Comparison of ENCODE assay signal across 1 cellular context in the genomic region with DNA sequence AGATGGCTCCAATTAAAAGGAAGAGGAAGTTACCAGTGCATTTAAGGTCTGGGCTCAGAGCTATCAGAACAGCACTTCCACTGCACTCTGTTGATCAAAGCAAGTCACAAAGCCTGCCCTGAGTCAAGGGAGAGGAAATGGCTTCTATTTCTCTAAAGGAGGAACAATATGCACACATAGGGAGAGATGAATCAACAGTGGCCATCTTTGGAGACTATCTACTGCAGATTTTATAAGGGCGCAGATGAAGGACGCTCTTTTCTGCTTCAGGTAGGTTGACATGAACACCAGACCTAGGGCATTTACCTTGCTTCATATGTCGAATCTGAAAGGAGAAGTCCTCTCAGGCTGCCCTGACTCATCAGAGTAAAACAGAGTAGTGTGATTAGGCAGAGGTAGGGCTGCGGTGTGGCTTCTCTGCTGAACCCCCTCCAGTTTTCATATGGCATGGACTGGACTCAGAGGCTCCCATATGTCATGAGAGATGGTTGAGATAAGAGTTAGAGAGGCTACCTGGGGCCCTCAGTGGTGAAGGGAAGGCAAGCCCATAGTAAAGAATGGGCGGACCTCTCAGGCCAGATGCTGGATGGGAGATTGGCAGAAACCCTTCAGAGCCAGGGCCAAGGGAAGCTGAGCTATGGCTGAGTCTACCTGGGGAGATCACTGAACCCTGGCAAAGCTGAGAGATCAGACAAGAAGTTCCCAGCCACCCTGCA.
A peak's percentile ranks its signal among the peaks of the same experiment; 100 is the strongest.
TF ChIP-seq lines count a peak whose summit lies in the region.

No MANE protein-coding gene starts in this region.

TF ChIP-seq in K562, 482 proteins besides CTCF, POLR2A, EP300 and RAD21 (continued from another document):
- TF ChIP-seq SPI1 (IDR thresholded peaks at IDR 0.05; ENCODE audit: borderline replicate concordance, low read depth, low read length) (peak; percentile 26; the same call in 1 of the 2 replicates), RREB1 (CRISPR knock-in tag; IDR thresholded peaks at IDR 0.05) (no peak), BRD4 (IDR thresholded peaks at IDR 0.05) (no peak), JUND (IDR thresholded peaks at IDR 0.05; ENCODE audit: borderline replicate concordance, low read depth, low read length) (no peak), JUND (tag; IDR thresholded peaks at IDR 0.05; ENCODE audit: borderline replicate concordance, low read depth, low read length) (peak; percentile 46; the same call in 2 of the 3 replicates), CLOCK (CRISPR knock-in tag; IDR thresholded peaks at IDR 0.05; ENCODE audit: borderline replicate concordance) (no peak), ZNF143 (CRISPR knock-in tag; IDR thresholded peaks at IDR 0.05) (no peak), SMARCE1 (IDR thresholded peaks at IDR 0.05) (peak; percentile 21; the same call in 1 of the 2 replicates), CREB1 (IDR thresholded peaks at IDR 0.05) (no peak), CREB1 (CRISPR knock-in tag; IDR thresholded peaks at IDR 0.05) (no peak)
- TF ChIP-seq, protein P1, sequence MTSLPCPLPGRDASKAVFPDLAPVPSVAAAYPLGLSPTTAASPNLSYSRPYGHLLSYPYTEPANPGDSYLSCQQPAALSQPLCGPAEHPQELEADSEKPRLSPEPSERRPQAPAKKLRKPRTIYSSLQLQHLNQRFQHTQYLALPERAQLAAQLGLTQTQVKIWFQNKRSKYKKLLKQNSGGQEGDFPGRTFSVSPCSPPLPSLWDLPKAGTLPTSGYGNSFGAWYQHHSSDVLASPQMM (CRISPR knock-in tag; IDR thresholded peaks at IDR 0.05), result no peak
